11 cellular contexts compared by ENCODE assay signal in genomic region chr21:35011681-35012080, GRCh38. TPM values are rescaled to one million over a fixed set of nuclear protein-coding genes. Genes with fewer than 3 reads are reported as not detected.
DNase-seq lines count a peak whose midpoint lies in the region; ATAC-seq and TF ChIP-seq lines count a peak whose summit lies in the region.
"Had no signal": no experiment of that assay in that cellular context is flagged by ENCODE, and none has a peak within 500 bp of the region (broad histone marks: within the 10 kb centered on the region; RNA-seq: fewer than 3 reads in every experiment).

No MANE protein-coding gene starts in this region.

- DNase-seq in CD8-positive, alpha-beta T cell = no peak
- peak; percentile 98 for DNase-seq in Jurkat, Clone E6-1 (ENCODE audit: low read depth, low spot score)
- DNase-seq in fibroblast of villous mesenchyme (ENCODE audit: low read depth) (peak; percentile 77), posterior cingulate gyrus (no peak), inferior parietal cortex (ENCODE audit: extremely low spot score) (no peak), sigmoid colon (no peak)
- no peak for DNase-seq in effector memory CD4-positive, alpha-beta T cell
- DNase-seq: pancreas, tibial artery had no signal

- intact Hi-C loops in CD8-positive, alpha-beta T cell (cut with DNase I, micrococcal nuclease) = loop anchor here in 1 of 2 experiments (5.0 kb wide), 1 partner anchor 36 kb away; the partner anchor contains the start of gene RUNX1
- intact Hi-C loops in posterior cingulate gyrus (cut with DNase I) = no loop called here
- intact Hi-C loops in sigmoid colon (cut with DNase I) = no loop called here

- H3K4me3 Mint-ChIP-seq in CD8-positive, alpha-beta T cell = peak overlapping the region; percentile 51

- H3K27ac Mint-ChIP-seq in CD8-positive, alpha-beta T cell = peak overlapping the region; percentile 84

- no peaks in the 10 kb centered on the region for H3K9me3 Mint-ChIP-seq in CD8-positive, alpha-beta T cell

- peaks cover 46% of the 10 kb centered on the region for H3K36me3 Mint-ChIP-seq in CD8-positive, alpha-beta T cell

- no peaks in the 10 kb centered on the region for H3K9me3 ChIP-seq in CD8-positive, alpha-beta T cell (ENCODE audit: low read length)
- no peaks in the 10 kb centered on the region for H3K9me3 ChIP-seq in effector memory CD4-positive, alpha-beta T cell (ENCODE audit: control insufficient read depth, low read length)
- no peaks in the 10 kb centered on the region for H3K9me3 ChIP-seq in sigmoid colon
- H3K9me3 ChIP-seq: pancreas, SJSA1, tibial artery had no signal

- CTCF ChIA-PET in CD8-positive, alpha-beta T cell (lab: Charles Lee) = interaction anchor here (0.6 to 1.1 kb wide), 2 partner anchors 10 to 40 kb away, joined by 3 to 4 read pairs; no protein-coding TSS in a partner anchor

- no peak overlapping the region for H3K4me3 ChIP-seq in CD8-positive, alpha-beta T cell (ENCODE audit: low read depth, low read length)
- peak overlapping the region; percentile 41 for H3K4me3 ChIP-seq in Jurkat, Clone E6-1 (ENCODE audit: low read length)
- H3K4me3 ChIP-seq in fibroblast of villous mesenchyme (ENCODE audit: low read depth, low read length) (no peak overlapping the region), sigmoid colon (no peak overlapping the region)
- H3K4me3 ChIP-seq in effector memory CD4-positive, alpha-beta T cell (ENCODE audit: insufficient read depth, low read depth, low read length, poor library complexity, severe bottlenecking) = no peak overlapping the region
- H3K4me3 ChIP-seq: pancreas, SJSA1, tibial artery had no signal

- no peak for TF ChIP-seq CTCF in CD8-positive, alpha-beta T cell (IDR thresholded peaks at IDR 0.05)
- TF ChIP-seq CTCF in fibroblast of villous mesenchyme (IDR thresholded peaks at IDR 0.05; ENCODE audit: insufficient read depth, low read depth, low read length) (no peak), sigmoid colon (IDR thresholded peaks at IDR 0.05) (no peak)

- peaks cover 69% of the 10 kb centered on the region for H3K4me1 ChIP-seq in CD8-positive, alpha-beta T cell (ENCODE audit: insufficient read depth, low read length)
- peaks cover 34% of the 10 kb centered on the region for H3K4me1 ChIP-seq in effector memory CD4-positive, alpha-beta T cell (ENCODE audit: control insufficient read depth, insufficient read depth, low read length, poor library complexity, severe bottlenecking)
- no peaks in the 10 kb centered on the region for H3K4me1 ChIP-seq in sigmoid colon
- H3K4me1 ChIP-seq: pancreas, tibial artery had no signal

- TF ChIP-seq EP300 in sigmoid colon (IDR thresholded peaks at IDR 0.05) = no peak

- peaks cover 3% of the 10 kb centered on the region for H3K36me3 ChIP-seq in CD8-positive, alpha-beta T cell (ENCODE audit: insufficient read depth, low read length)
- H3K36me3 ChIP-seq in effector memory CD4-positive, alpha-beta T cell (ENCODE audit: control insufficient read depth, insufficient read depth, low read length) = peaks cover 2% of the 10 kb centered on the region
- H3K36me3 ChIP-seq in sigmoid colon = no peaks in the 10 kb centered on the region
- H3K36me3 ChIP-seq: pancreas, SJSA1, tibial artery had no signal

- POLR2A ChIA-PET in CD8-positive, alpha-beta T cell (lab: Charles Lee) = interaction anchor here (0.7 to 0.9 kb wide), 4 partner anchors 10 to 75 kb away, joined by 3 to 4 read pairs (median 3); no protein-coding TSS in a partner anchor

- H3K27ac ChIP-seq in CD8-positive, alpha-beta T cell (ENCODE audit: low read depth, low read length) = no peak overlapping the region
- no peak overlapping the region for H3K27ac ChIP-seq in effector memory CD4-positive, alpha-beta T cell (ENCODE audit: insufficient read depth, low read length, poor library complexity, severe bottlenecking)
- no peak overlapping the region for H3K27ac ChIP-seq in sigmoid colon
- H3K27ac ChIP-seq: pancreas, SJSA1, tibial artery had no signal

- no peaks in the 10 kb centered on the region for H3K27me3 ChIP-seq in CD8-positive, alpha-beta T cell (ENCODE audit: insufficient read depth, low read length)
- H3K27me3 ChIP-seq in effector memory CD4-positive, alpha-beta T cell (replicated peaks; ENCODE audit: control insufficient read depth, insufficient read depth, low read length, poor library complexity, severe bottlenecking) = no peaks in the 10 kb centered on the region
- H3K27me3 ChIP-seq in sigmoid colon = no peaks in the 10 kb centered on the region
- H3K27me3 ChIP-seq: pancreas, SJSA1, tibial artery had no signal

- WGBS in sigmoid colon, 2 donors = 28 to 45% methylated on average over 3 of the region's 3 CpGs

- no peak for ATAC-seq in CD8-positive, alpha-beta T cell
- ATAC-seq in SK-N-SH treated with all-trans-retinoic acid at 6 μM for 48 hours = peak; percentile 61; the same call in 2 of the 3 replicates
- ATAC-seq: pancreas had no signal

- no peaks in the 10 kb centered on the region for H3K27me3 Mint-ChIP-seq in CD8-positive, alpha-beta T cell (ENCODE audit: low read depth)

- TF ChIP-seq POLR2A in sigmoid colon (IDR thresholded peaks at IDR 0.05) = no peak

- peaks cover 95% of the 10 kb centered on the region for H3K4me1 Mint-ChIP-seq in CD8-positive, alpha-beta T cell (ENCODE audit: low read depth)

TF ChIP-seq in SK-N-SH treated with all-trans-retinoic acid at 6 μM for 48 hours, 23 proteins besides CTCF, POLR2A, EP300 and RAD21:
- TF ChIP-seq CREB5 (CRISPR knock-in tag; IDR thresholded peaks at IDR 0.05; ENCODE audit: low read depth) (no peak), GLIS3 (CRISPR knock-in tag; IDR thresholded peaks at IDR 0.05) (no peak)

RNA-seq across cellular contexts. Expression of gene RUNX1, which starts 37.4 kb away (rescaled TPM):
- total RNA-seq in CD8-positive, alpha-beta T cell = 10 to 100 TPM; 39.3 to 43.1 TPM
- polyA plus RNA-seq in Jurkat, Clone E6-1 (2012; ENCODE audit: insufficient read depth, insufficient read length) = 63.9 TPM
- 21.6 and 37.4 TPM in 2 replicates for total RNA-seq in fibroblast of villous mesenchyme
- 10 to 100 TPM in 1 of 4 donors, 1 to 10 TPM in 3; 5.7 to 23.3 (median 8.4) TPM for total RNA-seq in sigmoid colon
- 10 to 100 TPM in 1 of 3 donors, 1 to 10 TPM in 2; 2.8 to 11.9 (median 4.2) TPM for polyA plus RNA-seq in sigmoid colon

Comparison
In these comparisons a context has a peak if more than half of its experiments do, and no peak if none do; other contexts are left out.
1. DNase-seq: peak in Jurkat, Clone E6-1 (single experiment) and fibroblast of villous mesenchyme (single experiment); none in CD8-positive, alpha-beta T cell (0 of 7), posterior cingulate gyrus (0 of 10), inferior parietal cortex (single experiment), effector memory CD4-positive, alpha-beta T cell (0 of 3) and sigmoid colon (single experiment).